ENCODE assay signal across 21 cellular contexts in genomic region chr4:105632599-105632998, GRCh38.
A peak's percentile ranks its signal among the peaks of the same experiment; 100 is the strongest.
DNase-seq lines count a peak whose midpoint lies in the region; ATAC-seq and TF ChIP-seq lines count a peak whose summit lies in the region.
"Had no signal": no experiment of that assay in that cellular context is flagged by ENCODE, and none has a peak within 500 bp of the region (broad histone marks: within the 10 kb centered on the region; RNA-seq: fewer than 3 reads in every experiment).

No MANE protein-coding gene starts in this region.

- no peak overlapping the region for H3K4me3 ChIP-seq in neural progenitor cell
- H3K4me3 ChIP-seq: cardiac muscle cell, MG63, pancreas, thoracic aorta had no signal

- H3K27me3 Mint-ChIP-seq in neural progenitor cell (ENCODE audit: insufficient read depth, low read depth) = peaks cover 3% of the 10 kb centered on the region
- H3K27me3 Mint-ChIP-seq: B cell had no signal

- no peak overlapping the region for H3K27ac ChIP-seq in neural progenitor cell
- H3K27ac ChIP-seq: cardiac muscle cell, thoracic aorta, WERI-Rb-1 had no signal

- peaks cover 30% of the 10 kb centered on the region for H3K4me1 Mint-ChIP-seq in neural progenitor cell
- H3K4me1 Mint-ChIP-seq: activated CD4-positive, alpha-beta memory T cell treated with anti-CD3 and anti-CD28 coated beads, Interleukin-2, amount 10 ng/mL, durations not matched to agents 7 days and 5 days had no signal

- no peak overlapping the region for H3K4me3 Mint-ChIP-seq in neural progenitor cell
- H3K4me3 Mint-ChIP-seq: activated CD4-positive, alpha-beta memory T cell treated with anti-CD3 and anti-CD28 coated beads, Interleukin-2, amount 10 ng/mL, durations not matched to agents 7 days and 5 days; activated naive CD8-positive, alpha-beta T cell treated with anti-CD3 and anti-CD28 coated beads, Interleukin-2, amount 50 U/mL, for 24 hours; activated T-cell treated with anti-CD3 and anti-CD28 coated beads, Interleukin-2, amount 50 U/mL, for 4 hours; B cell had no signal

- no peaks in the 10 kb centered on the region for H4K20me1 ChIP-seq in neural progenitor cell (ENCODE audit: low read depth)

- no peaks in the 10 kb centered on the region for H3K36me3 ChIP-seq in neural progenitor cell
- H3K36me3 ChIP-seq: cardiac muscle cell, MG63, pancreas, thoracic aorta, WERI-Rb-1 had no signal

- DNase-seq in SK-MEL-5 (ENCODE audit: low read depth, low spot score) (peak; percentile 21), neural progenitor cell (ENCODE audit: low spot score) (peak; percentile 10), NCI-H2171 treated with DMSO at 0.1 percent for 48 hours (lab: John Stamatoyannopoulos, UW) (no peak)
- no peak for DNase-seq in stimulated activated CD4-positive, alpha-beta T cell treated with anti-CD3 and anti-CD28 coated beads, Interleukin-1b, Interleukin-23, amount 100 ng/mL, for 48 hours
- no peak for DNase-seq in stimulated activated naive CD8-positive, alpha-beta T cell treated with anti-CD3 and anti-CD28 coated beads, Interleukin-15, Interleukin-2, amounts not matched to agents 100 U/mL and 50 U/mL, for 24 hours
- DNase-seq: activated CD4-positive, alpha-beta memory T cell treated with anti-CD3 and anti-CD28 coated beads, Interleukin-2, amount 10 ng/mL, durations not matched to agents 7 days and 5 days; activated naive CD8-positive, alpha-beta T cell treated with anti-CD3 and anti-CD28 coated beads, Interleukin-2, amount 50 U/mL, for 24 hours; activated T-cell treated with anti-CD3 and anti-CD28 coated beads, Interleukin-2, amount 50 U/mL, for 4 hours; GOT3; hypothalamus; kidney glomerular epithelial cell; MG63; stimulated activated CD4-positive, alpha-beta T cell treated with anti-CD3 and anti-CD28 coated beads, Interleukin-4, amount 100 ng/mL, for 24 hours; T-helper 1 cell; WERI-Rb-1 had no signal

- peaks cover 8% of the 10 kb centered on the region for H3K4me1 ChIP-seq in neural progenitor cell

- H3K9me3 Mint-ChIP-seq in neural progenitor cell = no peaks in the 10 kb centered on the region
- H3K9me3 Mint-ChIP-seq: activated CD4-positive, alpha-beta memory T cell treated with anti-CD3 and anti-CD28 coated beads, Interleukin-2, amount 10 ng/mL, durations not matched to agents 7 days and 5 days; activated naive CD8-positive, alpha-beta T cell treated with anti-CD3 and anti-CD28 coated beads, Interleukin-2, amount 50 U/mL, for 24 hours; activated T-cell treated with anti-CD3 and anti-CD28 coated beads, Interleukin-2, amount 50 U/mL, for 4 hours had no signal

- H3K79me2 ChIP-seq in neural progenitor cell (ENCODE audit: low read depth) = no peaks in the 10 kb centered on the region

- peaks cover 3% of the 10 kb centered on the region for H3F3A ChIP-seq in neural progenitor cell (ENCODE audit: low read depth)

- TF ChIP-seq CTCF in neural progenitor cell (IDR thresholded peaks at IDR 0.05) = peak; percentile 4

- in situ Hi-C loops in SK-MEL-5 (cut with HindIII; ENCODE audit: low pct_unique_long_range_greater_than_20kb, low sequenced_read_pairs) = no loop called here

- no peaks in the 10 kb centered on the region for H3K36me3 Mint-ChIP-seq in neural progenitor cell

- H3K9ac ChIP-seq in neural progenitor cell = no peak overlapping the region

- H3K27me3 ChIP-seq in neural progenitor cell = no peaks in the 10 kb centered on the region
- H3K27me3 ChIP-seq: cardiac muscle cell, MG63, pancreas had no signal

- H3K9me3 ChIP-seq in neural progenitor cell (ENCODE audit: low read depth) = no peaks in the 10 kb centered on the region
- H3K9me3 ChIP-seq: MG63, pancreas, thoracic aorta had no signal

- H2AFZ ChIP-seq in neural progenitor cell (replicated peaks) = peak overlapping the region; percentile 39

- no peak overlapping the region for H3K4me2 ChIP-seq in neural progenitor cell

- ATAC-seq in GM18870 (IDR thresholded peaks at IDR 0.05; ENCODE audit: unreplicated experiment) (peak; percentile 30), HG02981 (IDR thresholded peaks at IDR 0.05; ENCODE audit: unreplicated experiment) (peak; percentile 46)
- no peak for ATAC-seq in stimulated activated naive CD8-positive, alpha-beta T cell treated with anti-CD3 and anti-CD28 coated beads, Interleukin-15, Interleukin-2, amounts not matched to agents 100 U/mL and 50 U/mL, for 24 hours
- ATAC-seq: activated naive CD8-positive, alpha-beta T cell treated with anti-CD3 and anti-CD28 coated beads, Interleukin-2, amount 50 U/mL, for 24 hours; activated T-cell treated with anti-CD3 and anti-CD28 coated beads, Interleukin-2, amount 50 U/mL, for 4 hours had no signal

- no peak overlapping the region for H3K27ac Mint-ChIP-seq in neural progenitor cell
- H3K27ac Mint-ChIP-seq: activated CD4-positive, alpha-beta memory T cell treated with anti-CD3 and anti-CD28 coated beads, Interleukin-2, amount 10 ng/mL, durations not matched to agents 7 days and 5 days; activated naive CD8-positive, alpha-beta T cell treated with anti-CD3 and anti-CD28 coated beads, Interleukin-2, amount 50 U/mL, for 24 hours; B cell had no signal

Comparison
In these comparisons a context has a peak if more than half of its experiments do, and no peak if none do; other contexts are left out.
1. DNase-seq: peak in SK-MEL-5 (single experiment) and neural progenitor cell (single experiment); none in stimulated activated CD4-positive, alpha-beta T cell treated with anti-CD3 and anti-CD28 coated beads, Interleukin-1b, Interleukin-23, amount 100 ng/mL, for 48 hours (single experiment), stimulated activated naive CD8-positive, alpha-beta T cell treated with anti-CD3 and anti-CD28 coated beads, Interleukin-15, Interleukin-2, amounts not matched to agents 100 U/mL and 50 U/mL, for 24 hours (single experiment) and NCI-H2171 treated with DMSO at 0.1 percent for 48 hours (single experiment).